Comparison of ENCODE assay signal across 8 cellular contexts in the genomic region with DNA sequence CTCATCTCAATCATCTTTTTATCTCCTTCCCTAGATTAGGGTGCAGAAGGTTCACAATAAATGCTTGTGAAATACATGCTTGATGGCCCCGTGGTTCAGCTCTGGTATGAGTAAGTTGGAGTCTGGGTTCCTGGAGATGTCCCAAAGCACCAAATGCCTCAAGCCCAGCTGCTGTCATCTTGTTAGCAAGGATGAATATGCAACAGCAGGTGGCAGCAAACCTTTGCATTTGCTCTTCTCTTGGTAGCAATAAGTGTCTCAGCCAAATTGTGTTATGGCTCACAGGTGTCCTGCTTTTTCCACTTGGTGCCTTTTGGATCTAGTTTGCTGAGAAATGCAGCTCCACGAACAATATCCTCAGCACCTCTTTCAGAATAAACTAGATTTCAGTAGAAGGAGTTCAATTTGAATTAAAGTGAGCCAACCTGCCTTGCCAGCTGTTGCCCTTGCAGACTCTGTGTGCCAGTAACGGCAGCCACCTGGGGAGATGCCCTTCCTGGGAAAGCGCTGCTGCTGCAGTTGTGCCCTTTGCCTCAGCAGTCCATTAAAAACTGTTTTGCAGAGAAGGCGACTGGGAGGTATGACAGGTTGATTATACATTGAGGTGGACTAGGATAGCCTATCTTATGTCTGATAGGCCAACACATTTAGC.
DNase-seq lines count a peak whose midpoint lies in the region; ATAC-seq, FAIRE-seq and TF ChIP-seq lines count a peak whose summit lies in the region.

No MANE protein-coding gene starts in this region.

- H3K4me3 ChIP-seq in AG04449 (ENCODE audit: low read depth, low read length) (no peak overlapping the region), HL-60 (replicated peaks; ENCODE audit: insufficient read depth, low read length) (no peak overlapping the region), brain microvascular endothelial cell (ENCODE audit: low read depth, low read length) (no peak overlapping the region), kidney (ENCODE audit: low read length in 2 of 2) (no peak overlapping the region)

- POLR2A ChIA-PET in AG04449 (lab: Yijun Ruan, JAX), result no interaction called here

- no peaks in the 10 kb centered on the region for H3K4me1 ChIP-seq in kidney (ENCODE audit: control insufficient read depth in 1 of 2, insufficient read depth in 1 of 2, low read depth in 1 of 2, low read length in 2 of 2)

- no peak overlapping the region for H3K9ac ChIP-seq in kidney (ENCODE audit: low read length in 2 of 2)

- peak; percentile 68 for DNase-seq in AG04449 (ENCODE audit: low read depth, low spot score)
- DNase-seq in HL-60 (ENCODE audit: low read depth in 1 of 2, low spot score in 1 of 2), result peak in 1 of 2 experiments; percentile 40
- DNase-seq in NCI-H69 (lab: John Stamatoyannopoulos, UW), result peak; percentile 84
- DNase-seq in brain microvascular endothelial cell, result peak; percentile 81
- no peak for DNase-seq in kidney
- peak; percentile 84 for DNase-seq in superior temporal gyrus (ENCODE audit: extremely low spot score)

- H3K9me3 ChIP-seq in kidney (ENCODE audit: control insufficient read depth in 1 of 2, low read length in 2 of 2), result no peaks in the 10 kb centered on the region

- FAIRE-seq in kidney (lab: Jason Lieb, UNC), result no peak

- TF ChIP-seq CTCF in AG04449 (IDR thresholded peaks at IDR 0.05; ENCODE audit: insufficient read depth, low read length, missing control alignments), result peak; percentile 76
- peak; percentile 73 for TF ChIP-seq CTCF in GM12873 (IDR thresholded peaks at IDR 0.05; ENCODE audit: insufficient read depth, low read depth, low read length, missing control alignments)
- TF ChIP-seq CTCF in HL-60 (IDR thresholded peaks at IDR 0.05; ENCODE audit: insufficient read depth, low read length), result peak; percentile 36
- peak; percentile 78 for TF ChIP-seq CTCF in brain microvascular endothelial cell (IDR thresholded peaks at IDR 0.05; ENCODE audit: low read depth, low read length, missing control alignments)
- TF ChIP-seq CTCF in kidney (IDR thresholded peaks at IDR 0.05; ENCODE audit: borderline replicate concordance, extremely low read depth, insufficient read depth), result peak; percentile 59

- H3K27me3 ChIP-seq in HL-60 (ENCODE audit: insufficient read depth, poor library complexity, severe bottlenecking), result no peaks in the 10 kb centered on the region
- no peaks in the 10 kb centered on the region for H3K27me3 ChIP-seq in brain microvascular endothelial cell (replicated peaks)

- H3K27ac ChIP-seq in HL-60 (replicated peaks), result no peak overlapping the region
- H3K27ac ChIP-seq in brain microvascular endothelial cell, result no peak overlapping the region
- no peak overlapping the region for H3K27ac ChIP-seq in kidney (ENCODE audit: low read depth in 2 of 2, low read length in 2 of 2)

- CTCF ChIA-PET in AG04449 (lab: Yijun Ruan, JAX), result interaction anchor here (0.7 to 4.5 kb wide), 18 partner anchors 9 to 1133 kb away, joined by 3 to 64 read pairs (median 4); a partner anchor contains a TSS

- ATAC-seq in activated CD4-positive, CD25-positive, alpha-beta regulatory T cell treated with anti-CD3 and anti-CD28 coated beads, Interleukin-2, amount 50 U/mL, for 24 hours, result no peak

- intact Hi-C loops in kidney (cut with DNase I), result no loop called here

- in situ Hi-C loops in brain microvascular endothelial cell (cut with HindIII; ENCODE audit: low pct_ligation_motif_present, low sequenced_read_pairs), result no loop called here

- H3K36me3 ChIP-seq in brain microvascular endothelial cell (replicated peaks), result no peaks in the 10 kb centered on the region
- H3K36me3 ChIP-seq in kidney (ENCODE audit: control insufficient read depth in 1 of 2, insufficient read depth in 2 of 2, low read length in 2 of 2), result no peaks in the 10 kb centered on the region
